ENCODE assay signal across 1 cellular context in genomic region chr1:26500488-26501175, GRCh38.
TF ChIP-seq lines count a peak whose summit lies in the region.

No MANE protein-coding gene starts in this region.

TF ChIP-seq in HepG2, 621 proteins besides CTCF, POLR2A, EP300 and RAD21 (continued from another document and continues in another):
- TF ChIP-seq PRDM15 (CRISPR knock-in tag; IDR thresholded peaks at IDR 0.05) (no peak), ZFP41 (CRISPR knock-in tag; IDR thresholded peaks at IDR 0.05; ENCODE audit: borderline replicate concordance) (peak; percentile 81; the same call in 1 of the 2 replicates), ZNF407 (CRISPR knock-in tag; IDR thresholded peaks at IDR 0.05; ENCODE audit: not compliant biosample characterization) (peak; percentile 94), SIN3B (IDR thresholded peaks at IDR 0.05; ENCODE audit: low read length) (no peak), PTBP1 (IDR thresholded peaks at IDR 0.05; ENCODE audit: low read depth, low read length, poor library complexity, severe bottlenecking) (no peak), NFYB (CRISPR knock-in tag; IDR thresholded peaks at IDR 0.05) (no peak), REPIN1 (CRISPR knock-in tag; IDR thresholded peaks at IDR 0.05; ENCODE audit: borderline replicate concordance, low read depth) (peak; percentile 41; the same call in 1 of the 2 replicates), PBX2 (CRISPR knock-in tag; IDR thresholded peaks at IDR 0.05) (no peak), ZNF331 (CRISPR knock-in tag; IDR thresholded peaks at IDR 0.05) (0 out of 2 replicates have a peak, but pooled peaks have one; percentile 13), ZNF510 (CRISPR knock-in tag; IDR thresholded peaks at IDR 0.05; ENCODE audit: low read depth) (no peak), TEAD3 (CRISPR knock-in tag; optimal IDR thresholded peaks at IDR 0.05; ENCODE audit: borderline replicate concordance) (no peak), ZFY (CRISPR knock-in tag; IDR thresholded peaks at IDR 0.05) (peak; percentile 83), TBP (CRISPR knock-in tag; IDR thresholded peaks at IDR 0.05) (no peak), ZNF607 (CRISPR knock-in tag; IDR thresholded peaks at IDR 0.05; ENCODE audit: borderline replicate concordance) (peak; percentile 49; the same call in 1 of the 2 replicates), EED (CRISPR knock-in tag; IDR thresholded peaks at IDR 0.05) (no peak), SNRNP70 (IDR thresholded peaks at IDR 0.05; ENCODE audit: low read depth, low read length) (no peak), SP5 (CRISPR knock-in tag; IDR thresholded peaks at IDR 0.05; ENCODE audit: borderline replicate concordance, low read depth) (0 out of 2 replicates have a peak, but pooled peaks have one; percentile 23), MAFG (CRISPR knock-in tag; IDR thresholded peaks at IDR 0.05) (no peak), ZNF335 (CRISPR knock-in tag; IDR thresholded peaks at IDR 0.05) (no peak), GPN1 (CRISPR knock-in tag; IDR thresholded peaks at IDR 0.05; ENCODE audit: borderline replicate concordance) (no peak), ZNF558 (CRISPR knock-in tag; IDR thresholded peaks at IDR 0.05; ENCODE audit: borderline replicate concordance) (0 out of 2 replicates have a peak, but pooled peaks have one; percentile 94), MED13 (CRISPR knock-in tag; IDR thresholded peaks at IDR 0.05) (0 out of 2 replicates have a peak, but pooled peaks have one; percentile 25), ZNF839 (CRISPR knock-in tag; IDR thresholded peaks at IDR 0.05; ENCODE audit: borderline replicate concordance) (peak; percentile 86), NONO (IDR thresholded peaks at IDR 0.05) (no peak), NONO (CRISPR knock-in tag; conservative IDR thresholded peaks at IDR 0.05) (peak; percentile 82), ZNF552 (CRISPR knock-in tag; IDR thresholded peaks at IDR 0.05; ENCODE audit: borderline replicate concordance) (no peak; the same call in 1 of the 2 replicates), ARNT (IDR thresholded peaks at IDR 0.05) (no peak), CENPT (CRISPR knock-in tag; IDR thresholded peaks at IDR 0.05; ENCODE audit: low read depth) (no peak; the same call in 1 of the 2 replicates), ZNF367 (CRISPR knock-in tag; IDR thresholded peaks at IDR 0.05; ENCODE audit: borderline replicate concordance) (0 out of 2 replicates have a peak, but pooled peaks have one; percentile 46), JARID2 (CRISPR knock-in tag; IDR thresholded peaks at IDR 0.05; ENCODE audit: insufficient replicate concordance) (no peak), DBP (CRISPR knock-in tag; IDR thresholded peaks at IDR 0.05; ENCODE audit: not compliant biosample characterization) (no peak)
- TF ChIP-seq, protein P1, sequence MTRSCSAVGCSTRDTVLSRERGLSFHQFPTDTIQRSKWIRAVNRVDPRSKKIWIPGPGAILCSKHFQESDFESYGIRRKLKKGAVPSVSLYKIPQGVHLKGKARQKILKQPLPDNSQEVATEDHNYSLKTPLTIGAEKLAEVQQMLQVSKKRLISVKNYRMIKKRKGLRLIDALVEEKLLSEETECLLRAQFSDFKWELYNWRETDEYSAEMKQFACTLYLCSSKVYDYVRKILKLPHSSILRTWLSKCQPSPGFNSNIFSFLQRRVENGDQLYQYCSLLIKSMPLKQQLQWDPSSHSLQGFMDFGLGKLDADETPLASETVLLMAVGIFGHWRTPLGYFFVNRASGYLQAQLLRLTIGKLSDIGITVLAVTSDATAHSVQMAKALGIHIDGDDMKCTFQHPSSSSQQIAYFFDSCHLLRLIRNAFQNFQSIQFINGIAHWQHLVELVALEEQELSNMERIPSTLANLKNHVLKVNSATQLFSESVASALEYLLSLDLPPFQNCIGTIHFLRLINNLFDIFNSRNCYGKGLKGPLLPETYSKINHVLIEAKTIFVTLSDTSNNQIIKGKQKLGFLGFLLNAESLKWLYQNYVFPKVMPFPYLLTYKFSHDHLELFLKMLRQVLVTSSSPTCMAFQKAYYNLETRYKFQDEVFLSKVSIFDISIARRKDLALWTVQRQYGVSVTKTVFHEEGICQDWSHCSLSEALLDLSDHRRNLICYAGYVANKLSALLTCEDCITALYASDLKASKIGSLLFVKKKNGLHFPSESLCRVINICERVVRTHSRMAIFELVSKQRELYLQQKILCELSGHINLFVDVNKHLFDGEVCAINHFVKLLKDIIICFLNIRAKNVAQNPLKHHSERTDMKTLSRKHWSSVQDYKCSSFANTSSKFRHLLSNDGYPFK (CRISPR knock-in tag; IDR thresholded peaks at IDR 0.05; ENCODE audit: borderline replicate concordance): peak; percentile 69; the same call in 1 of the 2 replicates
- TF ChIP-seq, protein P2, sequence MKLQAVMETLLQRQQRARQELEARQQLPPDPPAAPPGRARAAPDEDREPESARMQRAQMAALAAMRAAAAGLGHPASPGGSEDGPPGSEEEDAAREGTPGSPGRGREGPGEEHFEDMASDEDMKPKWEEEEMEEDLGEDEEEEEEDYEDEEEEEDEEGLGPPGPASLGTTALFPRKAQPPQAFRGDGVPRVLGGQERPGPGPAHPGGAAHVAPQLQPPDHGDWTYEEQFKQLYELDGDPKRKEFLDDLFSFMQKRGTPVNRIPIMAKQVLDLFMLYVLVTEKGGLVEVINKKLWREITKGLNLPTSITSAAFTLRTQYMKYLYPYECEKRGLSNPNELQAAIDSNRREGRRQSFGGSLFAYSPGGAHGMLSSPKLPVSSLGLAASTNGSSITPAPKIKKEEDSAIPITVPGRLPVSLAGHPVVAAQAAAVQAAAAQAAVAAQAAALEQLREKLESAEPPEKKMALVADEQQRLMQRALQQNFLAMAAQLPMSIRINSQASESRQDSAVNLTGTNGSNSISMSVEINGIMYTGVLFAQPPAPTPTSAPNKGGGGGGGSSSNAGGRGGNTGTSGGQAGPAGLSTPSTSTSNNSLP (IDR thresholded peaks at IDR 0.05; ENCODE audit: low read depth, low read length): no peak
- TF ChIP-seq, protein P3, sequence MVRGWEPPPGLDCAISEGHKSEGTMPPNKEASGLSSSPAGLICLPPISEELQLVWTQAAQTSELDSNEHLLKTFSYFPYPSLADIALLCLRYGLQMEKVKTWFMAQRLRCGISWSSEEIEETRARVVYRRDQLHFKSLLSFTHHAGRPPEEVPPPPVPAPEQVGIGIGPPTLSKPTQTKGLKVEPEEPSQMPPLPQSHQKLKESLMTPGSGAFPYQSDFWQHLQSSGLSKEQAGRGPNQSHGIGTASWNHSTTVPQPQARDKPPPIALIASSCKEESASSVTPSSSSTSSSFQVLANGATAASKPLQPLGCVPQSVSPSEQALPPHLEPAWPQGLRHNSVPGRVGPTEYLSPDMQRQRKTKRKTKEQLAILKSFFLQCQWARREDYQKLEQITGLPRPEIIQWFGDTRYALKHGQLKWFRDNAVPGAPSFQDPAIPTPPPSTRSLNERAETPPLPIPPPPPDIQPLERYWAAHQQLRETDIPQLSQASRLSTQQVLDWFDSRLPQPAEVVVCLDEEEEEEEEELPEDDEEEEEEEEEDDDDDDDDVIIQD (CRISPR knock-in tag; IDR thresholded peaks at IDR 0.05; ENCODE audit: low read depth): no peak
- TF ChIP-seq, protein P4, sequence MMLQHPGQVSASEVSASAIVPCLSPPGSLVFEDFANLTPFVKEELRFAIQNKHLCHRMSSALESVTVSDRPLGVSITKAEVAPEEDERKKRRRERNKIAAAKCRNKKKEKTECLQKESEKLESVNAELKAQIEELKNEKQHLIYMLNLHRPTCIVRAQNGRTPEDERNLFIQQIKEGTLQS (CRISPR knock-in tag; IDR thresholded peaks at IDR 0.05): 0 out of 2 replicates have a peak, but pooled peaks have one; percentile 6
